In genomic region chr1:39205781-39206464, GRCh38 we compare ENCODE assay signal across 1 cellular context.
TF ChIP-seq lines count a peak whose summit lies in the region.

No MANE protein-coding gene starts in this region.

TF ChIP-seq in HEK293, 187 proteins besides CTCF, POLR2A, EP300 and RAD21 (continued from another document):
- TF ChIP-seq ZNF513 (tag by site-specific recombination; IDR thresholded peaks at IDR 0.05) = no peak
- no peak for TF ChIP-seq RBAK (tag by site-specific recombination; IDR thresholded peaks at IDR 0.05)
- TF ChIP-seq ZNF692 (tag by site-specific recombination; IDR thresholded peaks at IDR 0.05) = no peak
- TF ChIP-seq ZFHX2 (tag by site-specific recombination; conservative IDR thresholded peaks at IDR 0.05) = no peak
- no peak for TF ChIP-seq ZNF391 (tag by site-specific recombination; IDR thresholded peaks at IDR 0.05; ENCODE audit: borderline replicate concordance, low read depth)
